In genomic region chr12:105469182-105469581, GRCh38 we compare ENCODE assay signal across 24 cellular contexts.
DNase-seq lines count a peak whose midpoint lies in the region; ATAC-seq, FAIRE-seq and TF ChIP-seq lines count a peak whose summit lies in the region.
"Had no signal": no experiment of that assay in that cellular context is flagged by ENCODE, and none has a peak within 500 bp of the region (broad histone marks: within the 10 kb centered on the region; RNA-seq: fewer than 3 reads in every experiment).

No MANE protein-coding gene starts in this region.

- no peak overlapping the region for H3K4me2 ChIP-seq in H9 (ENCODE audit: insufficient read depth, insufficient read length, low read length)
- H3K4me2 ChIP-seq in smooth muscle cell, result peak overlapping the region; percentile 62
- no peak overlapping the region for H3K4me2 ChIP-seq in HepG2 (ENCODE audit: low read depth, low read length)
- H3K4me2 ChIP-seq: BLaER1 treated with 17β-estradiol and CSF1 and Interleukin-3, amounts not matched to agents 10 nM and 100 nM had no signal

- ATAC-seq in HepG2, result no peak
- ATAC-seq: GM12878, HCT116, Right ventricle myocardium inferior had no signal

- no peak overlapping the region for H2BK20ac ChIP-seq in H9 (ENCODE audit: low read depth, low read length, poor library complexity, severe bottlenecking)

- no peak overlapping the region for H3K9ac ChIP-seq in H9 (ENCODE audit: extremely low read depth, insufficient read length, low read length)
- no peak overlapping the region for H3K9ac ChIP-seq in smooth muscle cell (ENCODE audit: low read depth)
- no peak overlapping the region for H3K9ac ChIP-seq in HepG2 (ENCODE audit: insufficient read depth, low read depth, low read length)
- H3K9ac ChIP-seq: BLaER1 treated with 17β-estradiol and CSF1 and Interleukin-3, amounts not matched to agents 10 nM and 100 nM; GM23248 had no signal

- H3K18ac ChIP-seq in H9 (ENCODE audit: insufficient read length, low read depth, low read length), result no peak overlapping the region

- no peak overlapping the region for H4K8ac ChIP-seq in H9 (replicated peaks; ENCODE audit: insufficient read length, low read depth, low read length)

- H2AFZ ChIP-seq in H9 (ENCODE audit: low read length), result no peak overlapping the region
- H2AFZ ChIP-seq in smooth muscle cell (ENCODE audit: low read depth), result peak overlapping the region; percentile 0
- H2AFZ ChIP-seq in HepG2 (ENCODE audit: low read length), result no peak overlapping the region
- H2AFZ ChIP-seq: GM23248 had no signal

- H3K4ac ChIP-seq in H9 (ENCODE audit: low read depth, low read length), result no peak overlapping the region

- no TSS peak for BruUV-seq in HepG2 (replicated peaks; lab: Mats Ljungman, UMichigan)

- TF ChIP-seq CTCF in H9 (conservative IDR thresholded peaks at IDR 0.05), result no peak
- TF ChIP-seq CTCF in WERI-Rb-1 (IDR thresholded peaks at IDR 0.05; ENCODE audit: low read depth, low read length), result no peak
- TF ChIP-seq CTCF in smooth muscle cell (IDR thresholded peaks at IDR 0.05; ENCODE audit: borderline replicate concordance, insufficient read depth, poor library complexity, severe bottlenecking), result no peak
- TF ChIP-seq CTCF in HepG2 (CRISPR knock-in tag; IDR thresholded peaks at IDR 0.05), result no peak

- H3T11ph ChIP-seq in H9 (ENCODE audit: low read length), result no peak overlapping the region

- H3K4me1 ChIP-seq in H9 (ENCODE audit: insufficient read depth, low read length) (peaks cover 3% of the 10 kb centered on the region; the same call in 1 of the 2 replicates), smooth muscle cell (ENCODE audit: low read depth) (peaks cover 25% of the 10 kb centered on the region), HepG2 (ENCODE audit: insufficient read depth, low read length) (no peaks in the 10 kb centered on the region)
- H3K4me1 ChIP-seq: BLaER1 treated with 17β-estradiol and CSF1 and Interleukin-3, amounts not matched to agents 10 nM and 100 nM had no signal

- H2AK5ac ChIP-seq in H9 (ENCODE audit: insufficient read length, low read length), result no peak overlapping the region

- POLR2A ChIA-PET in HepG2 (lab: Yijun Ruan, JAX), result no interaction called here

- no peaks in the 10 kb centered on the region for H4K20me1 ChIP-seq in H9 (ENCODE audit: control insufficient read depth, insufficient read depth, insufficient read length)
- H4K20me1 ChIP-seq in smooth muscle cell (ENCODE audit: low read depth), result no peaks in the 10 kb centered on the region
- H4K20me1 ChIP-seq in HepG2 (ENCODE audit: insufficient read depth, low read length), result no peaks in the 10 kb centered on the region
- H4K20me1 ChIP-seq: BLaER1 treated with 17β-estradiol and CSF1 and Interleukin-3, amounts not matched to agents 10 nM and 100 nM had no signal

- in situ Hi-C loops in HepG2 (cut with HindIII; ENCODE audit: extremely low pct_ligation_motif_present, low pct_unique_long_range_greater_than_20kb), result no loop called here

- H3K79me2 ChIP-seq in H9 (ENCODE audit: insufficient read depth, low read length) (no peaks in the 10 kb centered on the region), smooth muscle cell (ENCODE audit: low read depth) (no peaks in the 10 kb centered on the region), HepG2 (ENCODE audit: insufficient read depth, low read length) (no peaks in the 10 kb centered on the region)

- peaks cover 16% of the 10 kb centered on the region for H3F3A ChIP-seq in smooth muscle cell (ENCODE audit: low read depth)

- intact Hi-C loops in posterior cingulate gyrus (cut with DNase I), result no loop called here
- intact Hi-C loops in HepG2 (cut with micrococcal nuclease; ENCODE audit: unreplicated experiment), result no loop called here

- CTCF ChIA-PET in HepG2 (lab: Yijun Ruan, JAX; ENCODE audit: low intra/inter-chr PET ratio, low total read pairs), result no interaction called here

- H3K27ac Mint-ChIP-seq in H9, result no peak overlapping the region
- H3K27ac Mint-ChIP-seq: CD8-positive, alpha-beta memory T cell had no signal

- no peak overlapping the region for H4K5ac ChIP-seq in H9 (ENCODE audit: insufficient read length, low read depth, low read length)

- DNase-seq in H9, result no peak
- DNase-seq in WERI-Rb-1, result no peak
- DNase-seq in midbrain (lab: John Stamatoyannopoulos, UW), result peak; percentile 3
- DNase-seq in smooth muscle cell (lab: John Stamatoyannopoulos, UW; ENCODE audit: unreplicated experiment), result no peak
- no peak for DNase-seq in activated CD4-positive, CD25-positive, alpha-beta regulatory T cell treated with anti-CD3 and anti-CD28 coated beads, Interleukin-2, amount 50 U/mL, for 72 hours
- DNase-seq in posterior cingulate gyrus, result no peak
- no peak for DNase-seq in HepG2 (ENCODE audit: low spot score)
- DNase-seq: CD8-positive, alpha-beta memory T cell; DMS53; EL; GM23248; Kasumi-1; MG63; NCI-H1048; NCI-H1436; NCI-H2029; NCI-H2171; NCI-H69 had no signal

- no peaks in the 10 kb centered on the region; the same call in 1 of the 2 replicates for H3K27me3 ChIP-seq in H9 (ENCODE audit: insufficient read depth, low read length)
- no peaks in the 10 kb centered on the region for H3K27me3 ChIP-seq in WERI-Rb-1 (ENCODE audit: insufficient read depth, low read depth, severe bottlenecking)
- no peaks in the 10 kb centered on the region for H3K27me3 ChIP-seq in smooth muscle cell (ENCODE audit: low read depth)
- peaks cover 0 to 7% of the 10 kb centered on the region in 2 experiments; a peak in 3 of 5 replicates for H3K27me3 ChIP-seq in HepG2 (ENCODE audit: control insufficient read depth in 1 of 2, insufficient read depth in 2 of 2, low read length in 2 of 2)
- H3K27me3 ChIP-seq: BLaER1 treated with 17β-estradiol and CSF1 and Interleukin-3, amounts not matched to agents 10 nM and 100 nM; MG63 had no signal

- H2BK12ac ChIP-seq in H9 (ENCODE audit: insufficient read length, low read depth, low read length), result no peak overlapping the region

- H3K56ac ChIP-seq in H9 (ENCODE audit: insufficient read length, low read depth, low read length), result peak overlapping the region; percentile 33

- H3K36me3 Mint-ChIP-seq in H9 (ENCODE audit: insufficient read depth in 1 of 3, low read depth in 3 of 3), result no peaks in the 10 kb centered on the region
- H3K36me3 Mint-ChIP-seq: CD8-positive, alpha-beta memory T cell had no signal

- H2BK120ac ChIP-seq in H9 (ENCODE audit: low read depth, low read length, poor library complexity, severe bottlenecking), result no peak overlapping the region

- TF ChIP-seq EP300 in HepG2 (IDR thresholded peaks at IDR 0.05; ENCODE audit: low read depth in 2 of 2, low read length in 2 of 2) (no peak), HepG2 (CRISPR knock-in tag; IDR thresholded peaks at IDR 0.05; ENCODE audit: borderline replicate concordance) (no peak)

- H3K27ac ChIP-seq in H9 (ENCODE audit: insufficient read length, low read depth, low read length), result no peak overlapping the region
- H3K27ac ChIP-seq in WERI-Rb-1, result peak overlapping the region; percentile 44; the same call in 1 of the 2 replicates
- H3K27ac ChIP-seq in smooth muscle cell (ENCODE audit: low read depth), result peak overlapping the region; percentile 60
- no peak overlapping the region for H3K27ac ChIP-seq in HepG2 (ENCODE audit: extremely low read length, insufficient read depth, low read length)
- H3K27ac ChIP-seq: BLaER1 treated with 17β-estradiol and CSF1 and Interleukin-3, amounts not matched to agents 10 nM and 100 nM; GM23248 had no signal

- H3K14ac ChIP-seq in H9 (ENCODE audit: insufficient read depth, low read length), result no peak overlapping the region

- H3K23ac ChIP-seq in H9 (ENCODE audit: insufficient read length, low read depth, low read length), result no peak overlapping the region

- no peak overlapping the region for H3K4me3 ChIP-seq in WERI-Rb-1 (ENCODE audit: low read depth, low read length)
- H3K4me3 ChIP-seq in smooth muscle cell, result no peak overlapping the region
- H3K4me3 ChIP-seq in HepG2 (replicated peaks in 1 of 3; ENCODE audit: insufficient read depth in 1 of 3, low read depth in 2 of 3, low read length in 3 of 3), result no peak overlapping the region
- H3K4me3 ChIP-seq: BLaER1 treated with 17β-estradiol and CSF1 and Interleukin-3, amounts not matched to agents 10 nM and 100 nM; GM12878; GM23248; MG63 had no signal

- H3K27me3 Mint-ChIP-seq in H9 (ENCODE audit: low read depth), result no peaks in the 10 kb centered on the region

- H2BK5ac ChIP-seq in H9 (ENCODE audit: insufficient read length, low read length), result no peak overlapping the region

- no peak overlapping the region for H4K91ac ChIP-seq in H9 (ENCODE audit: insufficient read length, low read depth, low read length)

- no peak overlapping the region for H2BK15ac ChIP-seq in H9 (ENCODE audit: low read depth, low read length)

- no peaks in the 10 kb centered on the region for H3K23me2 ChIP-seq in H9 (ENCODE audit: insufficient read length, low read depth, low read length, poor library complexity, severe bottlenecking)

- no peak overlapping the region for H3K4me3 Mint-ChIP-seq in H9
- H3K4me3 Mint-ChIP-seq: CD8-positive, alpha-beta memory T cell had no signal

- no peak for FAIRE-seq in HepG2 (lab: Jason Lieb, UNC)
- FAIRE-seq: GM12878, GM19239, RCC 7860 had no signal

- peaks cover 27% of the 10 kb centered on the region in 2 experiments for H3K4me1 Mint-ChIP-seq in H9
- H3K4me1 Mint-ChIP-seq: CD8-positive, alpha-beta memory T cell had no signal

- H3K9me3 ChIP-seq in H9 (ENCODE audit: control insufficient read depth, low read depth, low read length) (no peaks in the 10 kb centered on the region), WERI-Rb-1 (ENCODE audit: severe bottlenecking) (no peaks in the 10 kb centered on the region), smooth muscle cell (replicated peaks; ENCODE audit: low read depth) (no peaks in the 10 kb centered on the region), HepG2 (ENCODE audit: low read length) (no peaks in the 10 kb centered on the region)
- H3K9me3 ChIP-seq: MG63 had no signal

- TF ChIP-seq POLR2A in HepG2 (IDR thresholded peaks at IDR 0.05; ENCODE audit: insufficient read depth in 1 of 2, low read depth in 2 of 2, low read length in 2 of 2), result no peak

- H3K79me1 ChIP-seq in H9 (ENCODE audit: insufficient read depth, low read depth, low read length, poor library complexity, severe bottlenecking), result no peaks in the 10 kb centered on the region

- no peaks in the 10 kb centered on the region for H3K9me3 Mint-ChIP-seq in H9
- H3K9me3 Mint-ChIP-seq: CD8-positive, alpha-beta memory T cell had no signal

- H3K36me3 ChIP-seq in WERI-Rb-1 (no peaks in the 10 kb centered on the region), smooth muscle cell (ENCODE audit: low read depth) (no peaks in the 10 kb centered on the region), HepG2 (replicated peaks in 1 of 2; ENCODE audit: control insufficient read depth in 1 of 2, insufficient read depth in 2 of 2, low read length in 2 of 2) (no peaks in the 10 kb centered on the region)
- H3K36me3 ChIP-seq: BLaER1 treated with 17β-estradiol and CSF1 and Interleukin-3, amounts not matched to agents 10 nM and 100 nM; MG63 had no signal

- no CpG with 5 or more reads among the region's 4 CpGs for WGBS in H9 (ENCODE audit: extremely low coverage, insufficient read length, low lambda C conversion rate)
- 80% methylated on average over 4 of the region's 4 CpGs for WGBS in smooth muscle cell (ENCODE audit: low lambda C conversion rate)
- WGBS in HepG2 (ENCODE audit: low lambda C conversion rate), result 0% methylated on average over 4 of the region's 4 CpGs

- TF ChIP-seq RAD21 in HepG2 (CRISPR knock-in tag; IDR thresholded peaks at IDR 0.05), result no peak

TF ChIP-seq in HepG2, 621 proteins besides CTCF, POLR2A, EP300 and RAD21 (continues in another document):
- TF ChIP-seq ZSCAN25 (CRISPR knock-in tag; IDR thresholded peaks at IDR 0.05) (no peak), ZNF354B (CRISPR knock-in tag; IDR thresholded peaks at IDR 0.05) (no peak)

Comparison
In these comparisons a context has a peak if more than half of its experiments do, and no peak if none do; other contexts are left out.
1. H3K27ac ChIP-seq: peak in WERI-Rb-1 (single experiment) and smooth muscle cell (single experiment); none in H9 (single experiment) and HepG2 (single experiment).